Comparison of ENCODE assay signal across 8 cellular contexts in the genomic region with DNA sequence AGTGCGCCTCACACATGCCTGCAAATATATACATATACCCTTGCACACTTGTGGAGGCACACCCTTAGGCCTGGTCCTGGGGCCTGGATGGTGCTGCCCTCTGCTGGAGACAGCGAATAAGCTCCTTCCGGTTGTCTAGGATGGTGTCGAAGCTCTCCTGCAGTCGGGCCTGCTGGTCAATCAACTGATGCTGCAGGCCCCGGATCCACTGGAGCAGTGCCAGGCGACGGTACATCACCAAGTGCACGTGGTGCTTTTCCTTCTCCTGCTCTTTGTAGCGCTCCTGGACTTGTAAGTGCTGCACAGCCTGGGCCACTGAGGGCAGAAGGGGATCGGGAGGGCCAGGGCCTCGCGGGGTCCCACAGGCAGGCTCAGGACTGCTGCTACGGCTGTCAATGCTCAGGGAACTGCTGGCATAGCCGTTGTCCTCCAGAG. TPM values are rescaled to one million over a fixed set of nuclear protein-coding genes. Genes with fewer than 3 reads are reported as not detected.
A peak's percentile ranks its signal among the peaks of the same experiment; 100 is the strongest.
DNase-seq lines count a peak whose midpoint lies in the region; ATAC-seq and TF ChIP-seq lines count a peak whose summit lies in the region.

No MANE protein-coding gene starts in this region.

- no peaks in the 10 kb centered on the region for H3K36me3 Mint-ChIP-seq in memory B cell

- DNase-seq in NCI-H69 (lab: John Stamatoyannopoulos, UW) (peak; percentile 71), dermis blood vessel endothelial cell (peak; percentile 84), memory B cell (ENCODE audit: low spot score in 2 of 2) (peak; percentile 69 to 76)
- DNase-seq in activated CD4-positive, alpha-beta T cell treated with anti-CD3 and anti-CD28 coated beads, Interleukin-2, amount 50 U/mL, for 4 hours, result peak; percentile 74
- DNase-seq in stimulated activated CD8-positive, alpha-beta memory T cell treated with anti-CD3 and anti-CD28 coated beads, Interleukin-15, amount 100 ng/mL, for 48 hours (ENCODE audit: low read depth in 2 of 2), result peak; percentile 64 to 66

- H3K4me2 ChIP-seq in DOHH2 (ENCODE audit: low read length), result no peak overlapping the region

- H3K27ac ChIP-seq in DOHH2 (ENCODE audit: low read depth, low read length), result no peak overlapping the region

- H3K4me3 Mint-ChIP-seq in memory B cell, result peak overlapping the region; percentile 45

- peaks cover 13% of the 10 kb centered on the region for H3K36me3 ChIP-seq in DOHH2 (ENCODE audit: control insufficient read depth, low read length)

- peaks cover 28% of the 10 kb centered on the region for H3K4me1 Mint-ChIP-seq in memory B cell

- H3F3A ChIP-seq in DOHH2 (ENCODE audit: control insufficient read depth, insufficient read depth), result peaks cover 9% of the 10 kb centered on the region

- H4K20me1 ChIP-seq in DOHH2 (ENCODE audit: control insufficient read depth, insufficient read depth, low read depth, low read length), result no peaks in the 10 kb centered on the region

- 0 out of 2 replicates have a peak, but pooled peaks cover 2% of the 10 kb centered on the region for H3K79me2 ChIP-seq in DOHH2 (ENCODE audit: control insufficient read depth, low read length)

- ATAC-seq in HG02981 (IDR thresholded peaks at IDR 0.05; ENCODE audit: unreplicated experiment), result peak; percentile 51
- peak; percentile 71 for ATAC-seq in memory B cell (ENCODE audit: low read depth)
- no peak for ATAC-seq in HG03378 (IDR thresholded peaks at IDR 0.05; ENCODE audit: unreplicated experiment)

- no peaks in the 10 kb centered on the region for H3K9me3 ChIP-seq in DOHH2 (ENCODE audit: control insufficient read depth, insufficient read depth, low read length)

- no peaks in the 10 kb centered on the region for H3K27me3 Mint-ChIP-seq in memory B cell

- peak; percentile 95 for TF ChIP-seq CTCF in DOHH2 (IDR thresholded peaks at IDR 0.05; ENCODE audit: low read depth, low read length, poor library complexity, severe bottlenecking)

- H3K9me2 ChIP-seq in DOHH2 (replicated peaks; ENCODE audit: control insufficient read depth, low read length), result no peaks in the 10 kb centered on the region

- H3K4me3 ChIP-seq in DOHH2 (ENCODE audit: low read length), result no peak overlapping the region

- H3K9me3 Mint-ChIP-seq in memory B cell, result no peaks in the 10 kb centered on the region

- H3K27ac Mint-ChIP-seq in memory B cell, result no peak overlapping the region

- H3K4me1 ChIP-seq in DOHH2 (ENCODE audit: control insufficient read depth, low read length), result peaks cover 14% of the 10 kb centered on the region

- no peaks in the 10 kb centered on the region for H3K27me3 ChIP-seq in DOHH2 (ENCODE audit: control insufficient read depth, low read length)

RNA-seq across cellular contexts. Expression of a gene that starts 3.1 kb away (rescaled TPM):
- 18.2 and 25.2 TPM in 2 replicates for total RNA-seq in dermis blood vessel endothelial cell

RNA-seq across cellular contexts. Expression of a gene that starts 54.2 kb away (rescaled TPM):
- total RNA-seq in dermis blood vessel endothelial cell, result 8.7 and 32.5 TPM in 2 replicates
